8 cellular contexts compared by ENCODE assay signal in the genomic region with DNA sequence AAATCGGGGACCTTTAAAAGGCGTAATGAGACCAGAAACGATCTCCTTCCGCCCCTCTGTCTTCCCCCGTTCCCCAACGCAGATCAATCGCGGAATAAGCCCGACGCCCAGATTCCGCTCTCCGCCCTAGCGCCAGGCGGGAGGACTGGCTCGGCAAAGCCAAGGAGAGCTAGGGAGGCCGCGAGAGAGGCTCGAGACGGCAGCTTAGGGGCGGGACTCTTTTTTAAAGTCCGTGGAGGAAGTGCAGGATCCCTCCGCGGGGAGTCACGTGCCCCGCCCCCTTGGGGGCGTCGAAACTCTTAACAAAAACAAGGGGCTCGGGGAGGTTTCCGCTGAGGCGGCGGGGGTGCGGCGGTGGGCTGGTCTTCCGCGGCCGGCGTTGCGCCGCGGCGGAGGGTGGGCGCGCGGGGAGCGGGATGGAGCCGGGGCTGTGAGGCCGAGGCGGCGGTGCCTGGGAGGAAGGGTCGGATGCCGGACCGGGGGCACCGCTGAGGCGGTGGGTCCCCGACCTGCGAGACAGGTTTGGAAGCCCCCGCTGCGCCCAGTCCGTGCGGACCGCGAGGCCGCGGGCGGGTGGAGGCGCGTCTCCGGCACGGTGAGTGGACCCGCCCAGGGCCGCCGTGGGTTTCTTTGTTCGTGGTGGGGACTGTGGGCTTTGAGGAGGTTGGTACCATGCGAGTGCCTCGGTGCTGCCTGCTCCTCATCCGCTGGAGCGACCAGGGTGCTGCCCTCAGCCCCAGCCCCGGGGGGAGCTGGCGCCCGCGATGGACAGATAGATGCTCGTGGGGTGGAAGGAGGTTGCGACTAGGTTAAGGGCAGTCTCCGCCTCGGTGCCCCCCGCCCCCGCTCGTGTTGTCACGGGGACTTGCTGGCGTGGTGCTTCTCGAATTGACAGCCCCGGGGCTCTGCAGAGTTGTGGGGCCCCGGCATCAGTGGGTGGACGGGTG. TPM values are rescaled to one million over a fixed set of nuclear protein-coding genes. Genes with fewer than 3 reads are reported as not detected.
DNase-seq lines count a peak whose midpoint lies in the region; ATAC-seq and TF ChIP-seq lines count a peak whose summit lies in the region.

A gene with protein sequence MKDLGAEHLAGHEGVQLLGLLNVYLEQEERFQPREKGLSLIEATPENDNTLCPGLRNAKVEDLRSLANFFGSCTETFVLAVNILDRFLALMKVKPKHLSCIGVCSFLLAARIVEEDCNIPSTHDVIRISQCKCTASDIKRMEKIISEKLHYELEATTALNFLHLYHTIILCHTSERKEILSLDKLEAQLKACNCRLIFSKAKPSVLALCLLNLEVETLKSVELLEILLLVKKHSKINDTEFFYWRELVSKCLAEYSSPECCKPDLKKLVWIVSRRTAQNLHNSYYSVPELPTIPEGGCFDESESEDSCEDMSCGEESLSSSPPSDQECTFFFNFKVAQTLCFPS (plus strand): TSS at position 296 of the 947 bp plus-strand sequence. CDS start 1,326 bp downstream, outside the sequence.

- peak within 1 kb of the TSS; percentile 45 for H3K9ac ChIP-seq in muscle layer of colon (ENCODE audit: low read length)

- peak within 1 kb of the TSS; percentile 93 for H3K27ac ChIP-seq in muscle layer of colon (ENCODE audit: low read depth, low read length)

- H3K9me3 ChIP-seq in BE2C (no peaks in the 10 kb centered on the region), muscle layer of colon (ENCODE audit: low read length) (no peaks in the 10 kb centered on the region)

- peak; percentile 36 for ATAC-seq in GM19395 (IDR thresholded peaks at IDR 0.05; ENCODE audit: unreplicated experiment)
- ATAC-seq in HG03558 (IDR thresholded peaks at IDR 0.05; ENCODE audit: extremely low read depth, unreplicated experiment) = peak; percentile 3

- H3K4me3 ChIP-seq in BE2C (ENCODE audit: low read depth, low read length) (peak within 1 kb of the TSS; percentile 92), epithelial cell of esophagus (ENCODE audit: low read length) (peak within 1 kb of the TSS; percentile 88), muscle layer of colon (ENCODE audit: low read depth in 1 of 2, low read length in 2 of 2) (peak within 1 kb of the TSS; percentile 97 to 98)

- peaks cover 4% of the 10 kb centered on the region; the same call in 1 of the 2 replicates for H3K36me3 ChIP-seq in BE2C
- H3K36me3 ChIP-seq in muscle layer of colon (ENCODE audit: insufficient read depth, low read length) = peaks cover 10% of the 10 kb centered on the region

- H3K27me3 ChIP-seq in BE2C (no peaks in the 10 kb centered on the region), muscle layer of colon (ENCODE audit: control insufficient read depth in 1 of 2, insufficient read depth in 2 of 2, low read length in 2 of 2) (no peaks in the 10 kb centered on the region)

- TF ChIP-seq CTCF in BE2C (IDR thresholded peaks at IDR 0.05; ENCODE audit: low read depth, low read length) (0 out of 2 replicates have a peak, but pooled peaks have one; percentile 2), epithelial cell of esophagus (IDR thresholded peaks at IDR 0.05; ENCODE audit: insufficient read depth, low read depth, low read length, missing control alignments) (no peak)

- peak; percentile 86 for DNase-seq in BE2C
- DNase-seq in NOMO-1 treated with dmso at 0.1 percent for 144 hours (lab: John Stamatoyannopoulos, UW; ENCODE audit: unreplicated experiment) = peak; percentile 92
- DNase-seq in activated T-cell treated with anti-CD3 and anti-CD28 coated beads for 1 hour (ENCODE audit: low read depth) = peak; percentile 80
- DNase-seq in epithelial cell of esophagus (ENCODE audit: low read depth) = peak; percentile 92
- peak; percentile 87 for DNase-seq in stimulated activated CD8-positive, alpha-beta memory T cell treated with anti-CD3 and anti-CD28 coated beads, Interleukin-4, amount 100 ng/mL, for 48 hours

- H3K4me1 ChIP-seq in BE2C = no peaks in the 10 kb centered on the region
- peaks cover 13% of the 10 kb centered on the region for H3K4me1 ChIP-seq in muscle layer of colon (ENCODE audit: insufficient read depth, low read length)

RNA-seq across cellular contexts. Expression of the gene that starts here (rescaled TPM):
- 1.4 TPM for polyA plus RNA-seq in BE2C (2012; ENCODE audit: insufficient read depth, insufficient read length, low read depth)

Comparison
In these comparisons a context has a peak if more than half of its experiments do, and no peak if none do; other contexts are left out.
1. Peak in every context shown above with its lines: DNase-seq, ATAC-seq, H3K4me3 ChIP-seq and H3K27ac ChIP-seq.